14 cellular contexts compared by ENCODE assay signal in genomic region chr16:50381679-50382440, GRCh38. TPM values are rescaled to one million over a fixed set of nuclear protein-coding genes. Genes with fewer than 3 reads are reported as not detected.
A peak's percentile ranks its signal among the peaks of the same experiment; 100 is the strongest.
DNase-seq lines count a peak whose midpoint lies in the region; ATAC-seq, FAIRE-seq and TF ChIP-seq lines count a peak whose summit lies in the region.
"Had no signal": no experiment of that assay in that cellular context is flagged by ENCODE, and none has a peak within 500 bp of the region (broad histone marks: within the 10 kb centered on the region; RNA-seq: fewer than 3 reads in every experiment).

No MANE protein-coding gene starts in this region.

- no peak overlapping the region for H2BK15ac ChIP-seq in mesendoderm (replicated peaks; ENCODE audit: low read depth)

- TF ChIP-seq CTCF in GM12872 (IDR thresholded peaks at IDR 0.05; ENCODE audit: insufficient read depth, low read depth, low read length) (peak; percentile 53), HL-60 (IDR thresholded peaks at IDR 0.05; ENCODE audit: insufficient read depth, low read length) (peak; percentile 7), brain microvascular endothelial cell (IDR thresholded peaks at IDR 0.05; ENCODE audit: low read depth, low read length, missing control alignments) (peak; percentile 38)

- H3K18ac ChIP-seq in mesendoderm (ENCODE audit: low read length) = no peak overlapping the region

- H3K36me3 ChIP-seq in brain microvascular endothelial cell (replicated peaks) (no peaks in the 10 kb centered on the region), mesendoderm (ENCODE audit: control insufficient read depth, insufficient read depth, low read length) (no peaks in the 10 kb centered on the region)
- H3K36me3 ChIP-seq: esophagus squamous epithelium, ovary, Peyer's patch had no signal

- no peaks in the 10 kb centered on the region for H3K79me2 ChIP-seq in mesendoderm (ENCODE audit: control insufficient read depth, insufficient read depth, low read length)

- no CpG with 5 or more reads among the region's 8 CpGs for WGBS in mesendoderm (ENCODE audit: extremely low coverage, insufficient coverage, low lambda C conversion rate)

- H3K23ac ChIP-seq in mesendoderm (ENCODE audit: low read length) = no peak overlapping the region

- in situ Hi-C loops in brain microvascular endothelial cell (cut with HindIII; ENCODE audit: low pct_ligation_motif_present, low sequenced_read_pairs) = no loop called here

- H3K4me1 ChIP-seq in mesendoderm (ENCODE audit: control insufficient read depth, low read depth, low read length) = no peaks in the 10 kb centered on the region
- H3K4me1 ChIP-seq: esophagus squamous epithelium, Peyer's patch had no signal

- DNase-seq in HL-60 (ENCODE audit: low read depth in 1 of 2, low spot score in 1 of 2) (no peak), brain microvascular endothelial cell (no peak), mesendoderm (peak; percentile 59), H54 (ENCODE audit: insufficient read length, low spot score) (no peak), medulla oblongata (ENCODE audit: extremely low spot score) (no peak)
- DNase-seq: activated naive CD4-positive, alpha-beta T cell treated with anti-CD3 and anti-CD28 coated beads for 36 hours; C1 segment of cervical spinal cord; esophagus squamous epithelium; ovary; Peyer's patch; stimulated activated CD4-positive, alpha-beta T cell treated with anti-CD3 and anti-CD28 coated beads, Interleukin-12 subunit alpha, Interleukin-12 subunit beta, amount 100 ng/mL, for 4 hours had no signal

- H3K56ac ChIP-seq in mesendoderm (ENCODE audit: low read length) = no peak overlapping the region

- H3K4me3 ChIP-seq in HL-60 (replicated peaks; ENCODE audit: insufficient read depth, low read length) (no peak overlapping the region), brain microvascular endothelial cell (ENCODE audit: low read depth, low read length) (no peak overlapping the region), mesendoderm (ENCODE audit: low read length) (no peak overlapping the region)
- H3K4me3 ChIP-seq: esophagus squamous epithelium, ovary, Peyer's patch had no signal

- H4K8ac ChIP-seq in mesendoderm (ENCODE audit: low read depth, low read length) = no peak overlapping the region

- H3K27me3 ChIP-seq in HL-60 (ENCODE audit: insufficient read depth, poor library complexity, severe bottlenecking) = no peaks in the 10 kb centered on the region
- no peaks in the 10 kb centered on the region for H3K27me3 ChIP-seq in brain microvascular endothelial cell (replicated peaks)
- no peaks in the 10 kb centered on the region for H3K27me3 ChIP-seq in mesendoderm (ENCODE audit: insufficient read depth, low read length, poor library complexity)
- H3K27me3 ChIP-seq: ovary, Peyer's patch had no signal

- no peaks in the 10 kb centered on the region for H3K79me1 ChIP-seq in mesendoderm (ENCODE audit: low read length)

- H2BK120ac ChIP-seq in mesendoderm (ENCODE audit: low read depth, low read length) = no peak overlapping the region

- H4K5ac ChIP-seq in mesendoderm (ENCODE audit: low read length) = no peak overlapping the region

- ATAC-seq in GM18858 (IDR thresholded peaks at IDR 0.05; ENCODE audit: unreplicated experiment) (no peak), HG03565 (IDR thresholded peaks at IDR 0.05; ENCODE audit: unreplicated experiment) (no peak)

- H2AK5ac ChIP-seq in mesendoderm (ENCODE audit: low read length) = no peak overlapping the region

- TF ChIP-seq POLR2A in H54 (IDR thresholded peaks at IDR 0.05; ENCODE audit: low read depth, low read length) = no peak

- H3K27ac ChIP-seq in HL-60 (replicated peaks) = no peak overlapping the region
- no peak overlapping the region for H3K27ac ChIP-seq in brain microvascular endothelial cell
- H3K27ac ChIP-seq in mesendoderm (ENCODE audit: low read depth, low read length) = no peak overlapping the region
- H3K27ac ChIP-seq: esophagus squamous epithelium, ovary, Peyer's patch had no signal

- no peak for FAIRE-seq in H54 (lab: Jason Lieb, UNC)

- no peak overlapping the region for H3K9ac ChIP-seq in mesendoderm (ENCODE audit: low read length)

- no peak overlapping the region for H3K4ac ChIP-seq in mesendoderm (ENCODE audit: low read depth, low read length)

- no peak overlapping the region for H3K4me2 ChIP-seq in mesendoderm (ENCODE audit: low read length)

- H2BK5ac ChIP-seq in mesendoderm (ENCODE audit: low read length) = no peak overlapping the region

RNA-seq across cellular contexts. Expression of gene BRD7, which starts 13.1 kb away (rescaled TPM):
- polyA plus RNA-seq in mesendoderm (2013, experiment 1 of 2) = 134 TPM
- polyA plus RNA-seq in mesendoderm (2013, experiment 2 of 2) = 139 TPM
